ENCODE assay signal across 1 cellular context in genomic region chr17:83078378-83079339, GRCh38.
TF ChIP-seq lines count a peak whose summit lies in the region.

No MANE protein-coding gene starts in this region.

TF ChIP-seq in HepG2, 621 proteins besides CTCF, POLR2A, EP300 and RAD21 (continued from another document):
- TF ChIP-seq, protein P1, sequence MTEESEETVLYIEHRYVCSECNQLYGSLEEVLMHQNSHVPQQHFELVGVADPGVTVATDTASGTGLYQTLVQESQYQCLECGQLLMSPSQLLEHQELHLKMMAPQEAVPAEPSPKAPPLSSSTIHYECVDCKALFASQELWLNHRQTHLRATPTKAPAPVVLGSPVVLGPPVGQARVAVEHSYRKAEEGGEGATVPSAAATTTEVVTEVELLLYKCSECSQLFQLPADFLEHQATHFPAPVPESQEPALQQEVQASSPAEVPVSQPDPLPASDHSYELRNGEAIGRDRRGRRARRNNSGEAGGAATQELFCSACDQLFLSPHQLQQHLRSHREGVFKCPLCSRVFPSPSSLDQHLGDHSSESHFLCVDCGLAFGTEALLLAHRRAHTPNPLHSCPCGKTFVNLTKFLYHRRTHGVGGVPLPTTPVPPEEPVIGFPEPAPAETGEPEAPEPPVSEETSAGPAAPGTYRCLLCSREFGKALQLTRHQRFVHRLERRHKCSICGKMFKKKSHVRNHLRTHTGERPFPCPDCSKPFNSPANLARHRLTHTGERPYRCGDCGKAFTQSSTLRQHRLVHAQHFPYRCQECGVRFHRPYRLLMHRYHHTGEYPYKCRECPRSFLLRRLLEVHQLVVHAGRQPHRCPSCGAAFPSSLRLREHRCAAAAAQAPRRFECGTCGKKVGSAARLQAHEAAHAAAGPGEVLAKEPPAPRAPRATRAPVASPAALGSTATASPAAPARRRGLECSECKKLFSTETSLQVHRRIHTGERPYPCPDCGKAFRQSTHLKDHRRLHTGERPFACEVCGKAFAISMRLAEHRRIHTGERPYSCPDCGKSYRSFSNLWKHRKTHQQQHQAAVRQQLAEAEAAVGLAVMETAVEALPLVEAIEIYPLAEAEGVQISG (CRISPR knock-in tag; IDR thresholded peaks at IDR 0.05), result peak; percentile 29; the same call in 1 of the 2 replicates
- TF ChIP-seq, protein P2, sequence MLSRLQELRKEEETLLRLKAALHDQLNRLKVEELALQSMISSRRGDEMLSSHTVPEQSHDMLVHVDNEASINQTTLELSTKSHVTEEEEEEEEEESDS (CRISPR knock-in tag; IDR thresholded peaks at IDR 0.05; ENCODE audit: borderline replicate concordance), result no peak
- TF ChIP-seq HNRNPK (IDR thresholded peaks at IDR 0.05; ENCODE audit: low read depth, low read length, poor library complexity, severe bottlenecking), result peak; percentile 12
- no peak for TF ChIP-seq ZNF33A (CRISPR knock-in tag; IDR thresholded peaks at IDR 0.05; ENCODE audit: borderline replicate concordance)
- TF ChIP-seq, protein P3, sequence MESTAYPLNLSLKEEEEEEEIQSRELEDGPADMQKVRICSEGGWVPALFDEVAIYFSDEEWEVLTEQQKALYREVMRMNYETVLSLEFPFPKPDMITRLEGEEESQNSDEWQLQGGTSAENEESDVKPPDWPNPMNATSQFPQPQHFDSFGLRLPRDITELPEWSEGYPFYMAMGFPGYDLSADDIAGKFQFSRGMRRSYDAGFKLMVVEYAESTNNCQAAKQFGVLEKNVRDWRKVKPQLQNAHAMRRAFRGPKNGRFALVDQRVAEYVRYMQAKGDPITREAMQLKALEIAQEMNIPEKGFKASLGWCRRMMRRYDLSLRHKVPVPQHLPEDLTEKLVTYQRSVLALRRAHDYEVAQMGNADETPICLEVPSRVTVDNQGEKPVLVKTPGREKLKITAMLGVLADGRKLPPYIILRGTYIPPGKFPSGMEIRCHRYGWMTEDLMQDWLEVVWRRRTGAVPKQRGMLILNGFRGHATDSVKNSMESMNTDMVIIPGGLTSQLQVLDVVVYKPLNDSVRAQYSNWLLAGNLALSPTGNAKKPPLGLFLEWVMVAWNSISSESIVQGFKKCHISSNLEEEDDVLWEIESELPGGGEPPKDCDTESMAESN (CRISPR knock-in tag; conservative IDR thresholded peaks at IDR 0.05), result no peak
- no peak for TF ChIP-seq CSRNP2 (CRISPR knock-in tag; conservative IDR thresholded peaks at IDR 0.05; ENCODE audit: low read depth)
- TF ChIP-seq, protein P4, sequence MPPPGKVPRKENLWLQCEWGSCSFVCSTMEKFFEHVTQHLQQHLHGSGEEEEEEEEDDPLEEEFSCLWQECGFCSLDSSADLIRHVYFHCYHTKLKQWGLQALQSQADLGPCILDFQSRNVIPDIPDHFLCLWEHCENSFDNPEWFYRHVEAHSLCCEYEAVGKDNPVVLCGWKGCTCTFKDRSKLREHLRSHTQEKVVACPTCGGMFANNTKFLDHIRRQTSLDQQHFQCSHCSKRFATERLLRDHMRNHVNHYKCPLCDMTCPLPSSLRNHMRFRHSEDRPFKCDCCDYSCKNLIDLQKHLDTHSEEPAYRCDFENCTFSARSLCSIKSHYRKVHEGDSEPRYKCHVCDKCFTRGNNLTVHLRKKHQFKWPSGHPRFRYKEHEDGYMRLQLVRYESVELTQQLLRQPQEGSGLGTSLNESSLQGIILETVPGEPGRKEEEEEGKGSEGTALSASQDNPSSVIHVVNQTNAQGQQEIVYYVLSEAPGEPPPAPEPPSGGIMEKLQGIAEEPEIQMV (CRISPR knock-in tag; IDR thresholded peaks at IDR 0.05; ENCODE audit: low read depth), result no peak
- TF ChIP-seq, protein P5, sequence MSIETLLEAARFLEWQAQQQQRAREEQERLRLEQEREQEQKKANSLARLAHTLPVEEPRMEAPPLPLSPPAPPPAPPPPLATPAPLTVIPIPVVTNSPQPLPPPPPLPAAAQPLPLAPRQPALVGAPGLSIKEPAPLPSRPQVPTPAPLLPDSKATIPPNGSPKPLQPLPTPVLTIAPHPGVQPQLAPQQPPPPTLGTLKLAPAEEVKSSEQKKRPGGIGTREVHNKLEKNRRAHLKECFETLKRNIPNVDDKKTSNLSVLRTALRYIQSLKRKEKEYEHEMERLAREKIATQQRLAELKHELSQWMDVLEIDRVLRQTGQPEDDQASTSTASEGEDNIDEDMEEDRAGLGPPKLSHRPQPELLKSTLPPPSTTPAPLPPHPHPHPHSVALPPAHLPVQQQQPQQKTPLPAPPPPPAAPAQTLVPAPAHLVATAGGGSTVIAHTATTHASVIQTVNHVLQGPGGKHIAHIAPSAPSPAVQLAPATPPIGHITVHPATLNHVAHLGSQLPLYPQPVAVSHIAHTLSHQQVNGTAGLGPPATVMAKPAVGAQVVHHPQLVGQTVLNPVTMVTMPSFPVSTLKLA (IDR thresholded peaks at IDR 0.05), result peak; percentile 43; the same call in 1 of the 2 replicates
- no peak for TF ChIP-seq NFRKB (IDR thresholded peaks at IDR 0.05)
- TF ChIP-seq PATZ1 (CRISPR knock-in tag; IDR thresholded peaks at IDR 0.05), result peak; percentile 31; the same call in 1 of the 2 replicates
- TF ChIP-seq HIVEP1 (CRISPR knock-in tag; IDR thresholded peaks at IDR 0.05), result peak; percentile 60
- TF ChIP-seq ATM (IDR thresholded peaks at IDR 0.05; ENCODE audit: borderline replicate concordance), result no peak
- TF ChIP-seq TBX2 (CRISPR knock-in tag; IDR thresholded peaks at IDR 0.05; ENCODE audit: borderline replicate concordance), result peak; percentile 30; the same call in 1 of the 2 replicates
- TF ChIP-seq MLXIP (CRISPR knock-in tag; IDR thresholded peaks at IDR 0.05; ENCODE audit: borderline replicate concordance), result no peak
- no peak for TF ChIP-seq MAFG (CRISPR knock-in tag; IDR thresholded peaks at IDR 0.05)
- TF ChIP-seq, protein P6, sequence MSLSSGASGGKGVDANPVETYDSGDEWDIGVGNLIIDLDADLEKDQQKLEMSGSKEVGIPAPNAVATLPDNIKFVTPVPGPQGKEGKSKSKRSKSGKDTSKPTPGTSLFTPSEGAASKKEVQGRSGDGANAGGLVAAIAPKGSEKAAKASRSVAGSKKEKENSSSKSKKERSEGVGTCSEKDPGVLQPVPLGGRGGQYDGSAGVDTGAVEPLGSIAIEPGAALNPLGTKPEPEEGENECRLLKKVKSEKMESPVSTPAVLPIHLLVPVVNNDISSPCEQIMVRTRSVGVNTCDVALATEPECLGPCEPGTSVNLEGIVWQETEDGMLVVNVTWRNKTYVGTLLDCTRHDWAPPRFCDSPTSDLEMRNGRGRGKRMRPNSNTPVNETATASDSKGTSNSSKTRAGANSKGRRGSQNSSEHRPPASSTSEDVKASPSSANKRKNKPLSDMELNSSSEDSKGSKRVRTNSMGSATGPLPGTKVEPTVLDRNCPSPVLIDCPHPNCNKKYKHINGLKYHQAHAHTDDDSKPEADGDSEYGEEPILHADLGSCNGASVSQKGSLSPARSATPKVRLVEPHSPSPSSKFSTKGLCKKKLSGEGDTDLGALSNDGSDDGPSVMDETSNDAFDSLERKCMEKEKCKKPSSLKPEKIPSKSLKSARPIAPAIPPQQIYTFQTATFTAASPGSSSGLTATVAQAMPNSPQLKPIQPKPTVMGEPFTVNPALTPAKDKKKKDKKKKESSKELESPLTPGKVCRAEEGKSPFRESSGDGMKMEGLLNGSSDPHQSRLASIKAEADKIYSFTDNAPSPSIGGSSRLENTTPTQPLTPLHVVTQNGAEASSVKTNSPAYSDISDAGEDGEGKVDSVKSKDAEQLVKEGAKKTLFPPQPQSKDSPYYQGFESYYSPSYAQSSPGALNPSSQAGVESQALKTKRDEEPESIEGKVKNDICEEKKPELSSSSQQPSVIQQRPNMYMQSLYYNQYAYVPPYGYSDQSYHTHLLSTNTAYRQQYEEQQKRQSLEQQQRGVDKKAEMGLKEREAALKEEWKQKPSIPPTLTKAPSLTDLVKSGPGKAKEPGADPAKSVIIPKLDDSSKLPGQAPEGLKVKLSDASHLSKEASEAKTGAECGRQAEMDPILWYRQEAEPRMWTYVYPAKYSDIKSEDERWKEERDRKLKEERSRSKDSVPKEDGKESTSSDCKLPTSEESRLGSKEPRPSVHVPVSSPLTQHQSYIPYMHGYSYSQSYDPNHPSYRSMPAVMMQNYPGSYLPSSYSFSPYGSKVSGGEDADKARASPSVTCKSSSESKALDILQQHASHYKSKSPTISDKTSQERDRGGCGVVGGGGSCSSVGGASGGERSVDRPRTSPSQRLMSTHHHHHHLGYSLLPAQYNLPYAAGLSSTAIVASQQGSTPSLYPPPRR (CRISPR knock-in tag; IDR thresholded peaks at IDR 0.05; ENCODE audit: borderline replicate concordance), result no peak
- TF ChIP-seq, protein P7, sequence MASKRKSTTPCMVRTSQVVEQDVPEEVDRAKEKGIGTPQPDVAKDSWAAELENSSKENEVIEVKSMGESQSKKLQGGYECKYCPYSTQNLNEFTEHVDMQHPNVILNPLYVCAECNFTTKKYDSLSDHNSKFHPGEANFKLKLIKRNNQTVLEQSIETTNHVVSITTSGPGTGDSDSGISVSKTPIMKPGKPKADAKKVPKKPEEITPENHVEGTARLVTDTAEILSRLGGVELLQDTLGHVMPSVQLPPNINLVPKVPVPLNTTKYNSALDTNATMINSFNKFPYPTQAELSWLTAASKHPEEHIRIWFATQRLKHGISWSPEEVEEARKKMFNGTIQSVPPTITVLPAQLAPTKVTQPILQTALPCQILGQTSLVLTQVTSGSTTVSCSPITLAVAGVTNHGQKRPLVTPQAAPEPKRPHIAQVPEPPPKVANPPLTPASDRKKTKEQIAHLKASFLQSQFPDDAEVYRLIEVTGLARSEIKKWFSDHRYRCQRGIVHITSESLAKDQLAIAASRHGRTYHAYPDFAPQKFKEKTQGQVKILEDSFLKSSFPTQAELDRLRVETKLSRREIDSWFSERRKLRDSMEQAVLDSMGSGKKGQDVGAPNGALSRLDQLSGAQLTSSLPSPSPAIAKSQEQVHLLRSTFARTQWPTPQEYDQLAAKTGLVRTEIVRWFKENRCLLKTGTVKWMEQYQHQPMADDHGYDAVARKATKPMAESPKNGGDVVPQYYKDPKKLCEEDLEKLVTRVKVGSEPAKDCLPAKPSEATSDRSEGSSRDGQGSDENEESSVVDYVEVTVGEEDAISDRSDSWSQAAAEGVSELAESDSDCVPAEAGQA (IDR thresholded peaks at IDR 0.05; ENCODE audit: low read depth), result no peak
- TF ChIP-seq, protein P7 (CRISPR knock-in tag; IDR thresholded peaks at IDR 0.05; ENCODE audit: borderline replicate concordance), result no peak
- TF ChIP-seq ZNF678 (CRISPR knock-in tag; IDR thresholded peaks at IDR 0.05), result no peak
- no peak for TF ChIP-seq MIER3 (CRISPR knock-in tag; IDR thresholded peaks at IDR 0.05; ENCODE audit: borderline replicate concordance)
- peak; percentile 49 for TF ChIP-seq BCL6 (CRISPR knock-in tag; IDR thresholded peaks at IDR 0.05)
